Comparison of ENCODE assay signal across 7 cellular contexts in the genomic region with DNA sequence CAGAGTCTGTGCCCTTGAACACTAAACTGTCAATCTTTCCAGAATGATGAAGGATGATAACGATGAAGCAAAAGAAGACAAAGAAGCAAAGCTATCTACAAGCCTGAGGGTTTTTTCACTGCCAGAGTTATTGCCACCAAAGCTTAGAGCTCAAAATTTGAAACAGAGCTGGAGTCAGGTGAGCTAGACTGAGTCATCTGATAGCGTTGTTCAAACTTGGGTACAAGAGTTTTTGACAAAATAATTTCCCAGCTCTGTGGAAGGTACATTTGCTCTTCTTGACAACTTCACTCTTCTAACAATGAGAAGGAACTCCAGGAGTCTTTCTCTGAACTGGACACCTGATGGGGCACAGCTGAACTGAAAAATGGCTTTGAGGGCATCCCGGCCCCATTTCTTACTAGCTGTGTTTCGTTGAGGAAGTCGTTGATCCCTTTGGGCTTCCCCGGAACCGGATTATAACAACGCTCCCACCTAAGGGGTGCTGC. TPM values are rescaled to one million over a fixed set of nuclear protein-coding genes. Genes with fewer than 3 reads are reported as not detected.
DNase-seq lines count a peak whose midpoint lies in the region; ATAC-seq, FAIRE-seq and TF ChIP-seq lines count a peak whose summit lies in the region.

No MANE protein-coding gene starts in this region.

- no peaks in the 10 kb centered on the region for H3K9me3 ChIP-seq in K562 (replicated peaks; ENCODE audit: control insufficient read depth, insufficient read depth, low read depth, low read length)
- no peaks in the 10 kb centered on the region for H3K9me3 ChIP-seq in upper lobe of right lung

- peaks cover 9% of the 10 kb centered on the region; the same call in 1 of the 3 replicates for H3K36me3 ChIP-seq in K562 (ENCODE audit: control insufficient read depth, insufficient read depth, low read length)
- peaks cover 11% of the 10 kb centered on the region for H3K36me3 ChIP-seq in upper lobe of right lung

- peak overlapping the region; percentile 75 for H3K27ac ChIP-seq in K562 (ENCODE audit: extremely low read depth, low read depth, low read length)
- H3K27ac ChIP-seq in upper lobe of right lung, result peak overlapping the region; percentile 91

- H3K27me3 ChIP-seq in K562 (ENCODE audit: control insufficient read depth in 2 of 2, insufficient read depth in 2 of 2, low read length in 2 of 2) (no peaks in the 10 kb centered on the region), upper lobe of right lung (no peaks in the 10 kb centered on the region)

- TF ChIP-seq POLR2A in K562 (conservative IDR thresholded peaks at IDR 0.05), result no peak

- H3K4me3 ChIP-seq in K562 (peak overlapping the region; percentile 83), upper lobe of right lung (peak overlapping the region; percentile 75)

- no peaks in the 10 kb centered on the region for H4K20me1 ChIP-seq in K562 (replicated peaks; ENCODE audit: control insufficient read depth, insufficient read depth, low read length)

- H3K4me1 ChIP-seq in K562 (replicated peaks in 1 of 2; ENCODE audit: control insufficient read depth in 2 of 2, insufficient read depth in 2 of 2, low read length in 2 of 2) (peaks cover 5 to 13% of the 10 kb centered on the region in 2 experiments; a peak in 4 of 5 replicates), upper lobe of right lung (peaks cover 19% of the 10 kb centered on the region)

- H3K4me2 ChIP-seq in K562 (ENCODE audit: insufficient read depth, low read length), result peak overlapping the region; percentile 98

- peak overlapping the region; percentile 83 to 98 for H3K9ac ChIP-seq in K562 (ENCODE audit: insufficient read depth in 1 of 2, low read depth in 2 of 2, low read length in 2 of 2)

- H2AFZ ChIP-seq in K562 (ENCODE audit: low read depth, low read length), result peak overlapping the region; percentile 91

- TF ChIP-seq CTCF in K562 (IDR thresholded peaks at IDR 0.05 in 2 of 3, conservative IDR thresholded peaks at IDR 0.05 in 1 of 3; ENCODE audit: insufficient read depth in 2 of 3, low read depth in 1 of 3, low read length in 3 of 3), result no peak
- TF ChIP-seq CTCF in upper lobe of right lung (IDR thresholded peaks at IDR 0.05), result no peak

- H3K79me2 ChIP-seq in K562 (ENCODE audit: control insufficient read depth, insufficient read depth, low read length), result peaks cover 16% of the 10 kb centered on the region; the same call in 2 of the 3 replicates

- no peak for TF ChIP-seq RAD21 in K562 (CRISPR knock-in tag; conservative IDR thresholded peaks at IDR 0.05 in 1 of 2, IDR thresholded peaks at IDR 0.05 in 1 of 2)

- in situ Hi-C loops in K562 (cut with MboI), result no loop called here

- CTCF ChIA-PET in K562 (lab: Yijun Ruan, JAX; ENCODE audit: low intra/inter-chr PET ratio), result no interaction called here

- ATAC-seq in GM18511 (IDR thresholded peaks at IDR 0.05; ENCODE audit: unreplicated experiment) (peak; percentile 31), HG03439 (IDR thresholded peaks at IDR 0.05; ENCODE audit: unreplicated experiment) (peak; percentile 28), K562 (no peak; the same call in 2 of the 3 replicates), upper lobe of right lung (no peak)

- DNase-seq in K562 (ENCODE audit: extremely low read depth in 1 of 4, low spot score in 3 of 4) (no peak), medulla oblongata (ENCODE audit: extremely low spot score) (peak; percentile 50), upper lobe of right lung (no peak), COLO829 (ENCODE audit: low spot score) (no peak), SK-N-DZ (ENCODE audit: low spot score) (no peak)

- no TSS peak for BruUV-seq in K562 (replicated peaks; lab: Mats Ljungman, UMichigan)

- FAIRE-seq in K562 (lab: Jason Lieb, UNC), result no peak

- H3K9me1 ChIP-seq in K562 (ENCODE audit: control insufficient read depth, insufficient read depth, low read length), result no peaks in the 10 kb centered on the region

- POLR2A ChIA-PET in K562 (lab: Yijun Ruan, JAX), result interaction anchor here (0.6 to 1.6 kb wide), 6 partner anchors 14 to 1084 kb away, joined by 3 to 12 read pairs (median 4); no protein-coding TSS in a partner anchor

- TF ChIP-seq EP300 in K562 (IDR thresholded peaks at IDR 0.05; ENCODE audit: low read length), result no peak

- 0% methylated on average over 6 of the region's 8 CpGs for WGBS in K562 (ENCODE audit: insufficient coverage, low coverage, missing lambda C conversion rate)

- intact Hi-C loops in K562 (cut with micrococcal nuclease) (loop anchor here (5.0 to 10.0 kb wide), 3 partner anchors 176 to 304 kb away; partner anchors contain the start of gene ATP11B), upper lobe of right lung (cut with DNase I) (no loop called here)

TF ChIP-seq in K562, 482 proteins besides CTCF, POLR2A, EP300 and RAD21 (continues in another document):
- TF ChIP-seq ZMIZ1 (IDR thresholded peaks at IDR 0.05; ENCODE audit: low read depth in 2 of 2, low read length in 2 of 2) (no peak), YBX1 (IDR thresholded peaks at IDR 0.05) (no peak), GABPA (tag; conservative IDR thresholded peaks at IDR 0.05; ENCODE audit: low read depth) (0 out of 2 replicates have a peak, but pooled peaks have one; percentile 30)

RNA-seq across cellular contexts. Expression of gene MCCC1, which starts 0.7 kb away (rescaled TPM):
- total RNA-seq in K562 (2011; cell fraction: chromatin; rRNA removed; ENCODE audit: low replicate concordance), result 22.1 and 32.8 TPM in 2 replicates
- 16.7 and 23.5 TPM in 2 replicates for total RNA-seq in K562 (2011; cell fraction: nucleolus; rRNA removed)
- 14.1 and 14.9 TPM in 2 replicates for total RNA-seq in K562 (2011; cell fraction: nucleoplasm; rRNA removed)
- 18.3 and 21.4 TPM in 2 replicates for total RNA-seq in K562 (2014; rRNA removed)
- 25.1 and 33.5 TPM in 2 replicates for total RNA-seq in K562 (2014; rRNA removed; fragmentation: Illumina TruSeq; extraction: Trizol)
- 23.0 and 23.6 TPM in 2 replicates for total RNA-seq in K562 (2015; rRNA removed; fragmentation: Illumina TruSeq; extraction: Trizol)
- total RNA-seq in K562 (2021), result 24.1 and 25.3 TPM in 2 replicates
- 19.8 and 26.9 TPM in 2 replicates for polyA plus RNA-seq in K562 (2011; rRNA removed)
- polyA plus RNA-seq in K562 (2011; cell fraction: cytosol; rRNA removed), result 14.4 and 15.6 TPM in 2 replicates
- polyA plus RNA-seq in K562 (2011; cell fraction: nucleus; rRNA removed), result 22.4 and 29.5 TPM in 2 replicates
- 21.3 and 22.2 TPM in 2 replicates for polyA plus RNA-seq in K562 (2012)
- polyA plus RNA-seq in K562 (2014; fragmentation: Illumina TruSeq; extraction: Trizol), result 22.8 and 23.0 TPM in 2 replicates
- 10 to 100 TPM; 13.7 to 14.3 TPM for polyA plus RNA-seq in K562 (2014; fragmentation: Nextera tagmentation; extraction: Ambion mirVana)
- 19.7 and 25.0 TPM in 2 replicates for polyA plus RNA-seq in K562 (2014; rRNA removed)
- polyA minus RNA-seq in K562 (2011; rRNA and poly(A)+ RNA removed), result 32.0 and 42.5 TPM in 2 replicates
- 13.7 and 19.9 TPM in 2 replicates for polyA minus RNA-seq in K562 (2011; cell fraction: cytosol; rRNA and poly(A)+ RNA removed)
- polyA minus RNA-seq in K562 (2011; cell fraction: nucleus; rRNA and poly(A)+ RNA removed), result 24.5 and 26.8 TPM in 2 replicates
- 61.4 TPM for total RNA-seq in upper lobe of right lung
- 25.1 and 29.0 TPM in 2 replicates for polyA plus RNA-seq in SK-N-DZ (2014; cell fraction: cytosol; rRNA removed)
- 26.4 and 39.8 TPM in 2 replicates for polyA plus RNA-seq in SK-N-DZ (2014; cell fraction: nucleus; rRNA removed)

Comparison
In these comparisons a context has a peak if more than half of its experiments do, and no peak if none do; other contexts are left out.
1. ATAC-seq: peak in GM18511 (single experiment) and HG03439 (single experiment); none in K562 (single experiment) and upper lobe of right lung (single experiment).